Comparison of ENCODE assay signal across 8 cellular contexts in the genomic region with DNA sequence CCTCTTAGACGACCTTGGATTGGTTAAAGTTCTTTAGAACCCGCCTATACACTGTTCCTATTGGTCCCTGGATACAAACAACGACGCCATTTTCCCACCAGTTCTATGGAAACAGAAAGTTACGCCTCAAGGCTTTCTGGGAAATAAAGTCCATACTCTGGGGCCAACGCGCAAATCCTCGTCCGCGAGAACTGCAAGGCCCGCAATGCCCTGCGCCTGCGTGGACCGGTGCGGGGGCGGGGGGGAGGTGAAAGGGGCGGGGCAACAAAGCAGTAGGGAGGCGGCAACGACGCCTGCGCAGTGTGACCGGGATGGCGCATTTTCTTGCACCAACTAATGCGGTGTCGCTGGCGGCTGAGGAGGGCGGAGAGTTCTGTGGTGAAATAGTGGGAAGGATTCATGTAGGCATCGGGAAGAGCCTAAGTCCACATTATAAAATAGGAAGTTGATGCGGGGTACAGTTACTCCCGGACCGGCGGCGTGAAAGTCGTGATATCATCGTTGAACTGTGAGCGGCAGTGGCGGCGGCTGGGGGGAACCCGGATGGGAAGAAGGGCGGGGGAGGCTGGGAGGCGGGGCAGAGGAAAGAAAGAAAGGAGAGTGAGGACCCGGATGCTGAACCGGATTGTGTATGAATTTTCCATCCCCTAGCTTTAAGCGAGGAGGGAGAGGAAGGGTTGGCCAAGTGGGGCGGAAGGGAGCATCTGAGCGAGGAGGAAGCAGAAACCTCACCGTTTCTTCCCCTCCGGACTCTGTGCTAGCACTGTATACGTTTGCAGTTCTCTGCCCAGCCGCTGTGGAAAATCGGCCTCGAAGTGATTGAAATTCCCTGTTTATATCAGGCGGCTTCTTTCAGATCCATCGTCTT. TPM values are rescaled to one million over a fixed set of nuclear protein-coding genes. Genes with fewer than 3 reads are reported as not detected.
DNase-seq lines count a peak whose midpoint lies in the region; ATAC-seq and TF ChIP-seq lines count a peak whose summit lies in the region.

Gene GGPS1 (plus strand): TSS at position 300 of the 868 bp plus-strand sequence. CDS start 6,695 bp downstream, outside the sequence.

- H3K4me3 Mint-ChIP-seq in CD14-positive monocyte = no peak within 1 kb of the TSS

- DNase-seq in CD14-positive monocyte (ENCODE audit: low spot score) = peak; percentile 99
- DNase-seq in NCI-H748 (lab: John Stamatoyannopoulos, UW; ENCODE audit: unreplicated experiment) = peak; percentile 99
- peak; percentile 98 for DNase-seq in activated CD4-positive, alpha-beta T cell treated with anti-CD3 and anti-CD28 coated beads, Interleukin-2, amount 50 U/mL, for 1 hour
- DNase-seq in dedifferentiated amniotic fluid mesenchymal stem cell (ENCODE audit: extremely low spot score) = peak; percentile 100
- DNase-seq in left kidney (ENCODE audit: low read depth, low spot score) = peak; percentile 100
- peak; percentile 98 to 99 for DNase-seq in stimulated activated CD4-positive, alpha-beta T cell treated with anti-CD3 and anti-CD28 coated beads, Interleukin-2, amount 100 ng/mL, for 24 hours

- peak within 1 kb of the TSS in 5 of 7 donors; percentile 89 to 96 (median 90) for H3K27ac Mint-ChIP-seq in CD14-positive monocyte

- ATAC-seq in GM19395 (IDR thresholded peaks at IDR 0.05; ENCODE audit: unreplicated experiment) (peak; percentile 64), HG03558 (IDR thresholded peaks at IDR 0.05; ENCODE audit: extremely low read depth, unreplicated experiment) (peak; percentile 38)

- intact Hi-C loops in CD14-positive monocyte (cut with micrococcal nuclease) = loop anchor here (2.0 to 10.0 kb wide), 6 partner anchors 38 to 204 kb away; partner anchors contain the start of genes B3GALNT2 (in 2 of the 2), TBCE (in 2 of the 2), RBM34 (in 1 of the 2) and TOMM20 (in 1 of the 2)

- peaks cover 0 to 2% (median 0%) of the 10 kb centered on the region in 3 donors for H3K27me3 Mint-ChIP-seq in CD14-positive monocyte (ENCODE audit: low read depth in 3 of 3)

- H3K9me3 Mint-ChIP-seq in CD14-positive monocyte = no peaks in the 10 kb centered on the region

- peaks cover 36% of the 10 kb centered on the region for H3K4me1 Mint-ChIP-seq in CD14-positive monocyte

- peaks cover 0 to 5% of the 10 kb centered on the region in 2 donors for H3K36me3 Mint-ChIP-seq in CD14-positive monocyte

- TF ChIP-seq CTCF in CD14-positive monocyte (IDR thresholded peaks at IDR 0.05) = peak; percentile 25

RNA-seq across cellular contexts. Expression of gene GGPS1, which starts in this region (rescaled TPM):
- polyA plus RNA-seq in CD14-positive monocyte = 10 to 100 TPM; 45.8 to 53.0 TPM

Comparison
In these comparisons a context has a peak if more than half of its experiments do, and no peak if none do; other contexts are left out.
1. Peak in every context shown above with its lines: DNase-seq and ATAC-seq.